Comparison of ENCODE assay signal across 13 cellular contexts in genomic region chrX:32397562-32398216, GRCh38.
A peak's percentile ranks its signal among the peaks of the same experiment; 100 is the strongest.
DNase-seq lines count a peak whose midpoint lies in the region; ATAC-seq and TF ChIP-seq lines count a peak whose summit lies in the region.
"Had no signal": no experiment of that assay in that cellular context is flagged by ENCODE, and none has a peak within 500 bp of the region (broad histone marks: within the 10 kb centered on the region; RNA-seq: fewer than 3 reads in every experiment).

No MANE protein-coding gene starts in this region.

- TF ChIP-seq CTCF in GM10266 (IDR thresholded peaks at IDR 0.05; ENCODE audit: control insufficient read depth, insufficient read depth, low read depth, missing control alignments) = no peak

- peak; percentile 1 for DNase-seq in GM10266 (ENCODE audit: extremely low spot score)
- DNase-seq in NCI-H774 (lab: John Stamatoyannopoulos, UW) = no peak
- DNase-seq in head of caudate nucleus = no peak
- DNase-seq in DMS79 (lab: John Stamatoyannopoulos, UW) = no peak
- DNase-seq in activated CD4-positive, CD25-positive, alpha-beta regulatory T cell treated with anti-CD3 and anti-CD28 coated beads, Interleukin-2, amount 50 U/mL, for 72 hours = no peak
- DNase-seq: dermis blood vessel endothelial cell; erythroblast; NCI-H1417; stimulated activated naive B cell treated with anti-CD40 and anti-IgM and Interleukin-4, amounts not matched to agents 10 μg/mL and 1 μg/mL and 100 μg/mL, for 72 hours had no signal

- intact Hi-C loops in head of caudate nucleus (cut with DNase I) = no loop called here

- ATAC-seq in GM19351 (IDR thresholded peaks at IDR 0.05; ENCODE audit: unreplicated experiment) = peak; percentile 91
- peak; percentile 93 for ATAC-seq in HG02610 (IDR thresholded peaks at IDR 0.05; ENCODE audit: unreplicated experiment)
- ATAC-seq in HG03342 (IDR thresholded peaks at IDR 0.05; ENCODE audit: unreplicated experiment) = peak; percentile 78
- ATAC-seq: natural killer cell treated with Interleukin-12 subunit alpha and Interleukin-12 subunit beta and Interleukin-15 and Interleukin-18, amount 100 ng/mL, for 72 hours had no signal
